28 cellular contexts compared by ENCODE assay signal in genomic region chr7:31729195-31729804, GRCh38. TPM values are rescaled to one million over a fixed set of nuclear protein-coding genes. Genes with fewer than 3 reads are reported as not detected.
DNase-seq lines count a peak whose midpoint lies in the region; ATAC-seq and TF ChIP-seq lines count a peak whose summit lies in the region.
"Had no signal": no experiment of that assay in that cellular context is flagged by ENCODE, and none has a peak within 500 bp of the region (broad histone marks: within the 10 kb centered on the region; RNA-seq: fewer than 3 reads in every experiment).

No MANE protein-coding gene starts in this region.

- no peak overlapping the region for H3K4me3 Mint-ChIP-seq in endodermal cell
- no peak overlapping the region for H3K4me3 Mint-ChIP-seq in stimulated activated naive CD8-positive, alpha-beta T cell treated with anti-CD3 and anti-CD28 coated beads, Interleukin-15, amount 100 ng/mL, for 72 hours
- H3K4me3 Mint-ChIP-seq: T-cell, type B pancreatic cell had no signal

- H3K9me3 Mint-ChIP-seq in endodermal cell: no peaks in the 10 kb centered on the region
- H3K9me3 Mint-ChIP-seq in stimulated activated naive CD8-positive, alpha-beta T cell treated with anti-CD3 and anti-CD28 coated beads, Interleukin-15, amount 100 ng/mL, for 72 hours: no peaks in the 10 kb centered on the region
- H3K9me3 Mint-ChIP-seq: type B pancreatic cell had no signal

- H3K27me3 ChIP-seq in MM.1S (replicated peaks; ENCODE audit: insufficient read depth, low read length): no peaks in the 10 kb centered on the region
- no peaks in the 10 kb centered on the region for H3K27me3 ChIP-seq in endodermal cell (ENCODE audit: control insufficient read depth, insufficient read depth, low read length, poor library complexity, severe bottlenecking)
- H3K27me3 ChIP-seq in osteoblast (ENCODE audit: insufficient read depth, low read length): no peaks in the 10 kb centered on the region
- H3K27me3 ChIP-seq: BE2C, gastrocnemius medialis, sigmoid colon had no signal

- H2AFZ ChIP-seq in MM.1S (ENCODE audit: low read length) (no peak overlapping the region), osteoblast (ENCODE audit: low read length) (no peak overlapping the region)

- H3K36me3 Mint-ChIP-seq in endodermal cell (ENCODE audit: low read depth): no peaks in the 10 kb centered on the region
- H3K36me3 Mint-ChIP-seq: T-cell, type B pancreatic cell had no signal

- H3K79me2 ChIP-seq in MM.1S (ENCODE audit: low read length): no peaks in the 10 kb centered on the region
- H3K79me2 ChIP-seq in osteoblast (ENCODE audit: insufficient read depth, low read length): no peaks in the 10 kb centered on the region

- H3K36me3 ChIP-seq in MM.1S (replicated peaks; ENCODE audit: insufficient read depth, low read length): no peaks in the 10 kb centered on the region
- no peaks in the 10 kb centered on the region for H3K36me3 ChIP-seq in endodermal cell (ENCODE audit: control insufficient read depth, insufficient read depth, low read length)
- H3K36me3 ChIP-seq in osteoblast (ENCODE audit: insufficient read depth, low read length): no peaks in the 10 kb centered on the region
- H3K36me3 ChIP-seq: BE2C, gastrocnemius medialis, sigmoid colon had no signal

- H3K4me1 ChIP-seq in MM.1S (ENCODE audit: low read length) (no peaks in the 10 kb centered on the region), endodermal cell (ENCODE audit: control insufficient read depth, insufficient read depth, low read length) (no peaks in the 10 kb centered on the region), osteoblast (ENCODE audit: insufficient read depth, low read length) (no peaks in the 10 kb centered on the region)
- H3K4me1 ChIP-seq: BE2C, gastrocnemius medialis, sigmoid colon had no signal

- 62 to 80% methylated on average over 3 of the region's 3 CpGs for WGBS in endodermal cell (ENCODE audit: insufficient coverage in 1 of 2, insufficient read length in 1 of 2), 2 experiments

- no peak overlapping the region for H3K4me2 ChIP-seq in MM.1S (ENCODE audit: low read depth, low read length)
- no peak overlapping the region for H3K4me2 ChIP-seq in osteoblast (ENCODE audit: insufficient read depth, low read length)

- no peak overlapping the region for H3K4me3 ChIP-seq in MM.1S (ENCODE audit: low read length)
- H3K4me3 ChIP-seq in endodermal cell (ENCODE audit: low read length): no peak overlapping the region
- no peak overlapping the region for H3K4me3 ChIP-seq in osteoblast (ENCODE audit: insufficient read depth, low read length)
- H3K4me3 ChIP-seq: gastrocnemius medialis, sigmoid colon had no signal

- H3K9ac ChIP-seq in MM.1S (ENCODE audit: low read length) (no peak overlapping the region), endodermal cell (ENCODE audit: extremely low read depth, low read length, poor library complexity, severe bottlenecking) (no peak overlapping the region)

- H3F3A ChIP-seq in MM.1S (ENCODE audit: insufficient read depth, low read length): no peaks in the 10 kb centered on the region

- H3K4me1 Mint-ChIP-seq in endodermal cell: no peaks in the 10 kb centered on the region
- no peaks in the 10 kb centered on the region for H3K4me1 Mint-ChIP-seq in stimulated activated naive CD8-positive, alpha-beta T cell treated with anti-CD3 and anti-CD28 coated beads, Interleukin-15, amount 100 ng/mL, for 72 hours
- H3K4me1 Mint-ChIP-seq: T-cell had no signal

- H3K27ac ChIP-seq in MM.1S (ENCODE audit: low read length): no peak overlapping the region
- no peak overlapping the region for H3K27ac ChIP-seq in endodermal cell (ENCODE audit: low read depth, low read length)
- no peak overlapping the region for H3K27ac ChIP-seq in osteoblast (ENCODE audit: low read depth, low read length)
- H3K27ac ChIP-seq: gastrocnemius medialis, sigmoid colon had no signal

- ATAC-seq in stimulated activated naive CD8-positive, alpha-beta T cell treated with anti-CD3 and anti-CD28 coated beads, Interleukin-15, amount 100 ng/mL, for 72 hours: no peak
- ATAC-seq: gastrocnemius medialis, HCT116, HepG2, Right ventricle myocardium inferior, T-cell had no signal

- H3K27ac Mint-ChIP-seq in endodermal cell: no peak overlapping the region
- no peak overlapping the region for H3K27ac Mint-ChIP-seq in stimulated activated naive CD8-positive, alpha-beta T cell treated with anti-CD3 and anti-CD28 coated beads, Interleukin-15, amount 100 ng/mL, for 72 hours
- H3K27ac Mint-ChIP-seq: T-cell, type B pancreatic cell had no signal

- H4K20me1 ChIP-seq in MM.1S (ENCODE audit: insufficient read depth, low read length): no peaks in the 10 kb centered on the region
- no peaks in the 10 kb centered on the region for H4K20me1 ChIP-seq in osteoblast (ENCODE audit: insufficient read depth, low read length)

- H3K9me2 ChIP-seq in MM.1S (replicated peaks; ENCODE audit: insufficient read depth, low read length): no peaks in the 10 kb centered on the region

- H3K27me3 Mint-ChIP-seq in endodermal cell (ENCODE audit: insufficient read depth): no peaks in the 10 kb centered on the region
- no peaks in the 10 kb centered on the region for H3K27me3 Mint-ChIP-seq in stimulated activated naive CD8-positive, alpha-beta T cell treated with anti-CD3 and anti-CD28 coated beads, Interleukin-15, amount 100 ng/mL, for 72 hours
- H3K27me3 Mint-ChIP-seq: type B pancreatic cell had no signal

- DNase-seq in MM.1S: no peak
- no peak for DNase-seq in endodermal cell
- DNase-seq in osteoblast (ENCODE audit: insufficient read length, low spot score, missing footprints): no peak
- no peak for DNase-seq in EL
- DNase-seq in NCI-H748 treated with DMSO at 0.1 percent for 48 hours (lab: John Stamatoyannopoulos, UW): no peak
- no peak for DNase-seq in stimulated activated naive CD8-positive, alpha-beta T cell treated with anti-CD3 and anti-CD28 coated beads, Interleukin-15, amount 100 ng/mL, for 72 hours
- DNase-seq: activated CD4-positive, alpha-beta T cell treated with anti-CD3 and anti-CD28 coated beads for 48 hours; activated effector memory CD4-positive, alpha-beta T cell treated with Interleukin-2 at 50 U/mL for 16 hours; BE2C; erythroblast; gastrocnemius medialis; NCI-H187 treated with DMSO at 0.1 percent for 48 hours; sigmoid colon; stimulated activated naive CD4-positive, alpha-beta T cell treated with Interleukin-2 at 50 U/mL for 16 hours; T-cell had no signal

- TF ChIP-seq CTCF in GM12872 (IDR thresholded peaks at IDR 0.05; ENCODE audit: insufficient read depth, low read depth, low read length): 0 out of 3 replicates have a peak, but pooled peaks have one; percentile 4
- TF ChIP-seq CTCF in MM.1S (IDR thresholded peaks at IDR 0.05; ENCODE audit: low read length): peak; percentile 7; the same call in 1 of the 2 replicates
- peak; percentile 68 for TF ChIP-seq CTCF in endodermal cell (conservative IDR thresholded peaks at IDR 0.05)
- peak; percentile 28 for TF ChIP-seq CTCF in osteoblast (IDR thresholded peaks at IDR 0.05; ENCODE audit: extremely low read depth, low read depth, low read length)

- H3K9me3 ChIP-seq in MM.1S (replicated peaks; ENCODE audit: insufficient read depth, low read length): no peaks in the 10 kb centered on the region
- no peaks in the 10 kb centered on the region for H3K9me3 ChIP-seq in endodermal cell (ENCODE audit: control insufficient read depth, low read length)
- no peaks in the 10 kb centered on the region for H3K9me3 ChIP-seq in osteoblast (ENCODE audit: low read depth, low read length)
- H3K9me3 ChIP-seq: BE2C, gastrocnemius medialis, sigmoid colon had no signal

RNA-seq across cellular contexts. Expression of gene PPP1R17, which starts 42.3 kb away (rescaled TPM):
- under 1 TPM in 1 of 2 donors, not detected in 1; 0.44 TPM for total RNA-seq in endodermal cell
- 5.3 TPM for polyA plus RNA-seq in endodermal cell (2013, experiment 1 of 2)
- polyA plus RNA-seq in endodermal cell (2013, experiment 2 of 2): 3.6 TPM
- not detected in 2 replicates for total RNA-seq in osteoblast
- total RNA-seq: cardiac septum, dermis microvascular lymphatic vessel endothelial cell, gastrocnemius medialis, HepG2, lower leg skin, M059J, myocyte, NCI-H460, osteocyte, Right ventricle myocardium inferior, sigmoid colon, T-cell had no signal
- polyA plus RNA-seq: adipose tissue, HepG2, sigmoid colon had no signal

Comparison
In these comparisons a context has a peak if more than half of its experiments do, and no peak if none do; other contexts are left out.
1. CTCF ChIP-seq: peak in every context shown above with its lines; median percentile 68 in endodermal cell; 28 in osteoblast; 7 in MM.1S; 4 in GM12872.